In the genomic region with DNA sequence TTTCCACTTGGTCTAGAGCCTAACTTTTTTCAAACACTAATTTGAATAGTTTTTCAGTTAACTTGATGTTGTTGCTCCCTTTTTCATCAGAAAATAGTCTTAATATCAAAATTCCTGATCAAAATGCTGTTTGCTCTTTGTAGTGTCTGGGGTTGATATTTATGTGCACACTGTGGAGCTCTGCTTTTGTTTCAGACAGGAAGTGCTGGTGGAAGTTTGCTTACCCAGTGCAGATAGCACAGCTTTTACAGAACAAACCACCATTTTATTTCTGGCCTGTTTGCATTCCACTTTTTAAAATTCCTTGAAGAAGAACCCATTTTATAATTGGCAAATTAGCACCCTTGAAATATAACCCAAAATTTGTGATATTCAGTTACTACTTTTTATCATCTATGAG, we compare ENCODE assay signal across 15 cellular contexts.
A peak's percentile ranks its signal among the peaks of the same experiment; 100 is the strongest.
DNase-seq lines count a peak whose midpoint lies in the region; ATAC-seq and TF ChIP-seq lines count a peak whose summit lies in the region.
"Had no signal": no experiment of that assay in that cellular context is flagged by ENCODE, and none has a peak within 500 bp of the region (broad histone marks: within the 10 kb centered on the region; RNA-seq: fewer than 3 reads in every experiment).

No MANE protein-coding gene starts in this region.

- intact Hi-C loops in activated naive CD4-positive, alpha-beta T cell treated with anti-CD3 and anti-CD28 coated beads for 36 hours (cut with micrococcal nuclease) = no loop called here

- no peak overlapping the region for H3K27ac Mint-ChIP-seq in activated naive CD4-positive, alpha-beta T cell treated with anti-CD3 and anti-CD28 coated beads for 36 hours
- H3K27ac Mint-ChIP-seq in neural progenitor cell (no peak overlapping the region), HFFc6 (no peak overlapping the region)

- H3K9me3 ChIP-seq in smooth muscle cell (replicated peaks; ENCODE audit: low read depth) (no peaks in the 10 kb centered on the region), upper lobe of left lung (no peaks in the 10 kb centered on the region), neural progenitor cell (ENCODE audit: low read depth) (no peaks in the 10 kb centered on the region)
- H3K9me3 ChIP-seq: left lung, pancreas, uterus had no signal

- peaks cover 39% of the 10 kb centered on the region for H3K4me1 Mint-ChIP-seq in activated naive CD4-positive, alpha-beta T cell treated with anti-CD3 and anti-CD28 coated beads for 36 hours (ENCODE audit: low read depth)
- H3K4me1 Mint-ChIP-seq in neural progenitor cell = peaks cover 38% of the 10 kb centered on the region
- peaks cover 42% of the 10 kb centered on the region for H3K4me1 Mint-ChIP-seq in HFFc6 (ENCODE audit: low read depth)

- ATAC-seq in upper lobe of left lung (ENCODE audit: low FRiP score in 2 of 2) = no peak
- ATAC-seq: left lung had no signal

- CTCF ChIA-PET in activated naive CD4-positive, alpha-beta T cell treated with anti-CD3 and anti-CD28 coated beads for 36 hours (lab: Charles Lee) = interaction anchor here (0.6 to 2.5 kb wide), 3 partner anchors 10 to 40 kb away, joined by 3 to 7 read pairs (median 3); no protein-coding TSS in a partner anchor

- no peaks in the 10 kb centered on the region for H3F3A ChIP-seq in smooth muscle cell (ENCODE audit: low read depth)
- no peaks in the 10 kb centered on the region for H3F3A ChIP-seq in neural progenitor cell (ENCODE audit: low read depth)

- no peaks in the 10 kb centered on the region for H3K27me3 Mint-ChIP-seq in activated naive CD4-positive, alpha-beta T cell treated with anti-CD3 and anti-CD28 coated beads for 36 hours (ENCODE audit: low read depth)
- H3K27me3 Mint-ChIP-seq in neural progenitor cell (ENCODE audit: insufficient read depth, low read depth) (no peaks in the 10 kb centered on the region), HFFc6 (ENCODE audit: insufficient read depth) (no peaks in the 10 kb centered on the region)

- H3K36me3 ChIP-seq in smooth muscle cell (ENCODE audit: low read depth) (no peaks in the 10 kb centered on the region), upper lobe of left lung (no peaks in the 10 kb centered on the region), neural progenitor cell (peaks cover 5% of the 10 kb centered on the region)
- H3K36me3 ChIP-seq: left lung, pancreas, uterus had no signal

- H3K27me3 ChIP-seq in smooth muscle cell (ENCODE audit: low read depth) (no peaks in the 10 kb centered on the region), upper lobe of left lung (no peaks in the 10 kb centered on the region), neural progenitor cell (no peaks in the 10 kb centered on the region)
- H3K27me3 ChIP-seq: left lung, pancreas, uterus had no signal

- peaks cover 58% of the 10 kb centered on the region for H4K20me1 ChIP-seq in smooth muscle cell (ENCODE audit: low read depth)
- peaks cover 13% of the 10 kb centered on the region for H4K20me1 ChIP-seq in neural progenitor cell (ENCODE audit: low read depth)

- H3K9ac ChIP-seq in smooth muscle cell (ENCODE audit: low read depth) = no peak overlapping the region
- H3K9ac ChIP-seq in neural progenitor cell = no peak overlapping the region

- no peak overlapping the region for H3K4me3 Mint-ChIP-seq in activated naive CD4-positive, alpha-beta T cell treated with anti-CD3 and anti-CD28 coated beads for 36 hours
- H3K4me3 Mint-ChIP-seq in neural progenitor cell (no peak overlapping the region), HFFc6 (no peak overlapping the region)

- peak; percentile 6 for DNase-seq in activated naive CD4-positive, alpha-beta T cell treated with anti-CD3 and anti-CD28 coated beads for 36 hours
- no peak for DNase-seq in activated naive CD4-positive, alpha-beta T cell treated with anti-CD3 and anti-CD28 coated beads, Interleukin-2, amount 50 U/mL, for 16 hours
- peak; percentile 52 for DNase-seq in NCI-H146 treated with DMSO at 0.1 percent for 48 hours (lab: John Stamatoyannopoulos, UW; ENCODE audit: unreplicated experiment)
- DNase-seq in dermis microvascular lymphatic vessel endothelial cell (ENCODE audit: low read depth in 2 of 2) = peak; percentile 47 to 64
- no peak for DNase-seq in smooth muscle cell (lab: John Stamatoyannopoulos, UW; ENCODE audit: unreplicated experiment)
- DNase-seq in upper lobe of left lung = no peak
- no peak for DNase-seq in neural progenitor cell (ENCODE audit: low spot score)
- no peak for DNase-seq in HFFc6
- DNase-seq: effector memory CD4-positive, alpha-beta T cell; glutamatergic neuron; left lung; pancreas; stimulated activated CD4-positive, alpha-beta T cell treated with anti-CD3 and anti-CD28 coated beads, Interleukin-15, amount 100 ng/mL, for 24 hours; uterus had no signal

- TF ChIP-seq CTCF in smooth muscle cell (IDR thresholded peaks at IDR 0.05; ENCODE audit: borderline replicate concordance, insufficient read depth, poor library complexity, severe bottlenecking) (no peak), upper lobe of left lung (IDR thresholded peaks at IDR 0.05) (no peak), neural progenitor cell (IDR thresholded peaks at IDR 0.05) (no peak), HFFc6 (IDR thresholded peaks at IDR 0.05) (no peak)

- H3K4me2 ChIP-seq in smooth muscle cell (no peak overlapping the region), neural progenitor cell (no peak overlapping the region)

- H3K79me2 ChIP-seq in smooth muscle cell (ENCODE audit: low read depth) (peaks cover 68% of the 10 kb centered on the region), neural progenitor cell (ENCODE audit: low read depth) (no peaks in the 10 kb centered on the region)

- H2AFZ ChIP-seq in smooth muscle cell (ENCODE audit: low read depth) = no peak overlapping the region
- H2AFZ ChIP-seq in neural progenitor cell (replicated peaks) = no peak overlapping the region

- no peak for TF ChIP-seq POLR2A in upper lobe of left lung (IDR thresholded peaks at IDR 0.05)

- no peaks in the 10 kb centered on the region for H3K4me1 ChIP-seq in smooth muscle cell (ENCODE audit: low read depth)
- H3K4me1 ChIP-seq in upper lobe of left lung = peaks cover under 1 to 21% (median 12%) of the 10 kb centered on the region in 4 donors
- H3K4me1 ChIP-seq in neural progenitor cell = no peaks in the 10 kb centered on the region
- H3K4me1 ChIP-seq: pancreas, uterus had no signal

- H3K9me3 Mint-ChIP-seq in activated naive CD4-positive, alpha-beta T cell treated with anti-CD3 and anti-CD28 coated beads for 36 hours = no peaks in the 10 kb centered on the region
- H3K9me3 Mint-ChIP-seq in neural progenitor cell (no peaks in the 10 kb centered on the region), HFFc6 (no peaks in the 10 kb centered on the region)

- TF ChIP-seq EP300 in upper lobe of left lung (IDR thresholded peaks at IDR 0.05) = no peak

- H3K4me3 ChIP-seq in smooth muscle cell = no peak overlapping the region
- H3K4me3 ChIP-seq in upper lobe of left lung = no peak overlapping the region
- no peak overlapping the region for H3K4me3 ChIP-seq in neural progenitor cell
- H3K4me3 ChIP-seq: left lung, pancreas, uterus had no signal

- no peaks in the 10 kb centered on the region for H3K36me3 Mint-ChIP-seq in activated naive CD4-positive, alpha-beta T cell treated with anti-CD3 and anti-CD28 coated beads for 36 hours (ENCODE audit: low read depth)
- H3K36me3 Mint-ChIP-seq in neural progenitor cell = no peaks in the 10 kb centered on the region
- H3K36me3 Mint-ChIP-seq in HFFc6 (ENCODE audit: low read depth) = peaks cover 6% of the 10 kb centered on the region; the same call in 1 of the 2 replicates

- H3K27ac ChIP-seq in smooth muscle cell (ENCODE audit: low read depth) = peak overlapping the region; percentile 14
- peak overlapping the region in 2 of 4 donors; percentile 14 to 16 for H3K27ac ChIP-seq in upper lobe of left lung
- no peak overlapping the region for H3K27ac ChIP-seq in neural progenitor cell
- H3K27ac ChIP-seq: pancreas, RWPE1 had no signal

Comparison
In these comparisons a context has a peak if more than half of its experiments do, and no peak if none do; other contexts are left out.
1. DNase-seq: peak in activated naive CD4-positive, alpha-beta T cell treated with anti-CD3 and anti-CD28 coated beads for 36 hours (single experiment), NCI-H146 treated with DMSO at 0.1 percent for 48 hours (single experiment) and dermis microvascular lymphatic vessel endothelial cell (2 of 2); none in activated naive CD4-positive, alpha-beta T cell treated with anti-CD3 and anti-CD28 coated beads, Interleukin-2, amount 50 U/mL, for 16 hours (single experiment), smooth muscle cell (single experiment), upper lobe of left lung (0 of 2), neural progenitor cell (single experiment) and HFFc6 (single experiment).